24 cellular contexts compared by ENCODE assay signal in genomic region chr1:15863156-15863901, GRCh38.
"Had no signal": no experiment of that assay in that cellular context is flagged by ENCODE, and none has a peak within 500 bp of the region (broad histone marks: within the 10 kb centered on the region; RNA-seq: fewer than 3 reads in every experiment).

No MANE protein-coding gene starts in this region.

- H3K9me3 ChIP-seq: left lung, thoracic aorta, upper lobe of right lung had no signal

- H3K4me2 ChIP-seq: smooth muscle cell had no signal

- H3K27me3 Mint-ChIP-seq: activated B cell treated with CpG ODN at 0.5 μM for 24 hours; activated CD4-positive, alpha-beta T cell treated with anti-CD3 and anti-CD28 coated beads for 36 hours; activated T-cell treated with anti-CD3 and anti-CD28 coated beads, Interleukin-2, amount 50 U/mL, for 24 hours; activated T-helper 17 cell treated with anti-CD3 and anti-CD28 coated beads, Interleukin-2, amount 50 U/mL, for 72 hours; naive B cell; stimulated activated memory B cell treated with anti-CD40 and anti-IgM and Interleukin-4, amounts not matched to agents 10 μg/mL and 1 μg/mL and 100 μg/mL, for 72 hours; T-helper 17 cell had no signal

- DNase-seq: activated B cell treated with CpG ODN at 0.5 μM for 24 hours; activated CD4-positive, alpha-beta T cell treated with anti-CD3 and anti-CD28 coated beads for 36 hours; activated CD4-positive, alpha-beta T cell treated with anti-CD3 and anti-CD28 coated beads, Interleukin-2, amount 50 U/mL, for 4 hours; activated CD8-positive, alpha-beta memory T cell treated with anti-CD3 and anti-CD28 coated beads for 24 hours; activated CD8-positive, alpha-beta memory T cell treated with anti-CD3 and anti-CD28 coated beads, Interleukin-2, amount 50 U/mL, for 4 hours; activated T-cell treated with anti-CD3 and anti-CD28 coated beads, Interleukin-2, amount 50 U/mL, for 24 hours; amniotic stem cell; cortex of kidney; foreskin keratinocyte; kidney glomerular epithelial cell; left lung; naive B cell; occipital lobe; stimulated activated CD4-positive, alpha-beta T cell treated with anti-CD3 and anti-CD28 coated beads, Interleukin-15, amount 100 ng/mL, for 24 hours; SW 1271; T-helper 17 cell; upper lobe of right lung had no signal

- H3K36me3 ChIP-seq: left lung, thoracic aorta, upper lobe of right lung had no signal

- H3K4me3 ChIP-seq: left lung, smooth muscle cell, thoracic aorta, upper lobe of right lung had no signal

- H3K36me3 Mint-ChIP-seq: activated naive CD4-positive, alpha-beta T cell treated with anti-CD3 and anti-CD28 coated beads, Interleukin-2, amount 50 U/mL, for 72 hours; naive B cell had no signal

- H3K27me3 ChIP-seq: foreskin keratinocyte, left lung, upper lobe of right lung had no signal

- ATAC-seq: activated CD4-positive, alpha-beta T cell treated with anti-CD3 and anti-CD28 coated beads for 36 hours; activated naive CD4-positive, alpha-beta T cell treated with anti-CD3 and anti-CD28 coated beads, Interleukin-2, amount 50 U/mL, for 72 hours; activated T-helper 17 cell treated with anti-CD3 and anti-CD28 coated beads, Interleukin-2, amount 50 U/mL, for 72 hours; foreskin keratinocyte; left lung; sciatic nerve; stimulated activated memory B cell treated with anti-CD40 and anti-IgM and Interleukin-4, amounts not matched to agents 10 μg/mL and 1 μg/mL and 100 μg/mL, for 72 hours; T-helper 17 cell; upper lobe of right lung had no signal

- H3K27ac ChIP-seq: epithelial cell of prostate, foreskin keratinocyte, thoracic aorta, upper lobe of right lung had no signal

- H3K27ac Mint-ChIP-seq: activated B cell treated with CpG ODN at 0.5 μM for 24 hours; activated CD4-positive, alpha-beta T cell treated with anti-CD3 and anti-CD28 coated beads for 36 hours; activated naive CD4-positive, alpha-beta T cell treated with anti-CD3 and anti-CD28 coated beads, Interleukin-2, amount 50 U/mL, for 72 hours; activated T-cell treated with anti-CD3 and anti-CD28 coated beads, Interleukin-2, amount 50 U/mL, for 24 hours; activated T-helper 17 cell treated with anti-CD3 and anti-CD28 coated beads, Interleukin-2, amount 50 U/mL, for 72 hours; stimulated activated memory B cell treated with anti-CD40 and anti-IgM and Interleukin-4, amounts not matched to agents 10 μg/mL and 1 μg/mL and 100 μg/mL, for 72 hours had no signal

- H3K4me3 Mint-ChIP-seq: activated B cell treated with CpG ODN at 0.5 μM for 24 hours; activated CD4-positive, alpha-beta T cell treated with anti-CD3 and anti-CD28 coated beads for 36 hours; activated T-cell treated with anti-CD3 and anti-CD28 coated beads, Interleukin-2, amount 50 U/mL, for 24 hours; activated T-helper 17 cell treated with anti-CD3 and anti-CD28 coated beads, Interleukin-2, amount 50 U/mL, for 72 hours; stimulated activated memory B cell treated with anti-CD40 and anti-IgM and Interleukin-4, amounts not matched to agents 10 μg/mL and 1 μg/mL and 100 μg/mL, for 72 hours; T-helper 17 cell had no signal

- H3K9me3 Mint-ChIP-seq: activated B cell treated with CpG ODN at 0.5 μM for 24 hours; activated naive CD4-positive, alpha-beta T cell treated with anti-CD3 and anti-CD28 coated beads, Interleukin-2, amount 50 U/mL, for 72 hours; activated T-cell treated with anti-CD3 and anti-CD28 coated beads, Interleukin-2, amount 50 U/mL, for 24 hours; activated T-helper 17 cell treated with anti-CD3 and anti-CD28 coated beads, Interleukin-2, amount 50 U/mL, for 72 hours; naive B cell; stimulated activated memory B cell treated with anti-CD40 and anti-IgM and Interleukin-4, amounts not matched to agents 10 μg/mL and 1 μg/mL and 100 μg/mL, for 72 hours had no signal
